8 cellular contexts compared by ENCODE assay signal in genomic region chr15:98776607-98777281, GRCh38.
A peak's percentile ranks its signal among the peaks of the same experiment; 100 is the strongest.
DNase-seq lines count a peak whose midpoint lies in the region; ATAC-seq, FAIRE-seq and TF ChIP-seq lines count a peak whose summit lies in the region.

No MANE protein-coding gene starts in this region.

- TF ChIP-seq CTCF in fibroblast of villous mesenchyme (IDR thresholded peaks at IDR 0.05; ENCODE audit: insufficient read depth, low read depth, low read length) (no peak), mucosa of descending colon (IDR thresholded peaks at IDR 0.05) (no peak)

- H3K4me1 ChIP-seq in SJSA1 (replicated peaks) (peaks cover 13% of the 10 kb centered on the region), mucosa of descending colon (ENCODE audit: low read depth) (peaks cover 4% of the 10 kb centered on the region)

- H3K27me3 ChIP-seq in SJSA1 (replicated peaks): no peaks in the 10 kb centered on the region

- intact Hi-C loops in mucosa of descending colon (cut with DNase I, micrococcal nuclease): no loop called here

- peak; percentile 88 for FAIRE-seq in GM12891 (lab: Jason Lieb, UNC)

- H3K27ac ChIP-seq in SJSA1: no peak overlapping the region

- peak; percentile 30 for DNase-seq in GM12891 (ENCODE audit: insufficient read length, low spot score)
- DNase-seq in SJSA1 (ENCODE audit: low read depth in 1 of 2, low spot score in 2 of 2): peak; percentile 32 to 55
- peak; percentile 54 for DNase-seq in fibroblast of villous mesenchyme (ENCODE audit: low read depth)
- DNase-seq in stimulated activated CD8-positive, alpha-beta memory T cell treated with anti-CD3 and anti-CD28 coated beads, Interleukin-2, amount 100 ng/mL, for 48 hours (ENCODE audit: low read depth in 2 of 2): peak; percentile 15 to 23
- DNase-seq in activated CD4-positive, CD25-positive, alpha-beta regulatory T cell treated with anti-CD3 and anti-CD28 coated beads, Interleukin-2, amount 50 U/mL, for 72 hours: no peak
- no peak for DNase-seq in mucosa of descending colon
- DNase-seq in NCI-H748 treated with DMSO at 0.1 percent for 48 hours (lab: John Stamatoyannopoulos, UW): no peak

- no peak for TF ChIP-seq POLR2A in GM12891 (IDR thresholded peaks at IDR 0.05; ENCODE audit: low read depth, low read length)

- H3K36me3 ChIP-seq in SJSA1 (no peaks in the 10 kb centered on the region), mucosa of descending colon (ENCODE audit: low read depth) (no peaks in the 10 kb centered on the region)

- H3K4me3 ChIP-seq in SJSA1: no peak overlapping the region
- no peak overlapping the region for H3K4me3 ChIP-seq in fibroblast of villous mesenchyme (ENCODE audit: low read depth, low read length)
- H3K4me3 ChIP-seq in mucosa of descending colon: no peak overlapping the region

- ATAC-seq in HG02623 (IDR thresholded peaks at IDR 0.05; ENCODE audit: unreplicated experiment) (peak; percentile 57), mucosa of descending colon (no peak)

- H3K9me3 ChIP-seq in SJSA1 (replicated peaks): no peaks in the 10 kb centered on the region
- no peaks in the 10 kb centered on the region for H3K9me3 ChIP-seq in mucosa of descending colon

TF ChIP-seq in GM12891, 5 proteins besides CTCF, POLR2A, EP300 and RAD21:
- TF ChIP-seq POU2F2 (IDR thresholded peaks at IDR 0.05; ENCODE audit: low read depth, low read length) (no peak; the same call in 1 of the 2 replicates), PAX5 (IDR thresholded peaks at IDR 0.05; ENCODE audit: insufficient read depth, low read length, severe bottlenecking) (peak; percentile 84)
TF ChIP-seq in GM12891: peak in this region for 1.

Comparison
In these comparisons a context has a peak if more than half of its experiments do, and no peak if none do; other contexts are left out.
1. DNase-seq: peak in GM12891 (single experiment), SJSA1 (2 of 2), fibroblast of villous mesenchyme (single experiment) and stimulated activated CD8-positive, alpha-beta memory T cell treated with anti-CD3 and anti-CD28 coated beads, Interleukin-2, amount 100 ng/mL, for 48 hours (2 of 2); none in activated CD4-positive, CD25-positive, alpha-beta regulatory T cell treated with anti-CD3 and anti-CD28 coated beads, Interleukin-2, amount 50 U/mL, for 72 hours (single experiment), mucosa of descending colon (0 of 3) and NCI-H748 treated with DMSO at 0.1 percent for 48 hours (single experiment).